11 cellular contexts compared by ENCODE assay signal in the genomic region with DNA sequence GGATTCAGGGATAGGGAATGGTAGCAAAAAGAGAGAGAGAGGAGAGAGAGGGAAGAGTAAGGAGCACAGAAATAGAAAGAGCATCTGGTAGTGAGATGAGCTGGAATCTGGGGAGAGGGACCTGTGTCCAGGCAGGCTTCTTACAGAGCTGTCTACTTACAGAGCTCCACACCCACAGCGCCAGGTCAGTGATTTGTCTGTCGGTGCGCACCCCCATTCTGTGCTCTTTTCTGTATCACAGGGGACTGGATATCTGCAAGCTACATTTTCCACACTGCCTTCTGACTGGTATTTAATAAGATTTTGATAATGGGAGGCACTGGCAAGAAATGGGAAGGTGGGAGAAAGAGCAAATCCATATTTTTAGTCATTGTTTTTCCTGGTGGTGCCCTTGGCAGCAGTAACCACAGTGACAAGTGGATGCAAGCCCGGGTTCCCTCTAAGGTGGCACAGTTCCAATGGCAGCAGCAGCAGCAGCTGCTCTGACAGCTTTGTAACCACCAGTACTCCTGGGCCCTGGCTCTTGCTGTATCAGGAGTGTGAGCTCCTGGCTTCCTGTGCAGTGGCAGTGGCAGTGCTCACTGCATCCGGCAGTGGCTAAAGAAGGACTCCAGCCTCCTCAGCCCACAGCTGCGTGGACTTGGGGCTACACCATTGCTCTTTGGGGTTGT.
DNase-seq lines count a peak whose midpoint lies in the region; ATAC-seq and TF ChIP-seq lines count a peak whose summit lies in the region.
"Had no signal": no experiment of that assay in that cellular context is flagged by ENCODE, and none has a peak within 500 bp of the region (broad histone marks: within the 10 kb centered on the region; RNA-seq: fewer than 3 reads in every experiment).

No MANE protein-coding gene starts in this region.

- POLR2A ChIA-PET in A673 (lab: Charles Lee; ENCODE audit: low non-redundant PET), result no interaction called here

- H3K27me3 ChIP-seq in A673 (replicated peaks; ENCODE audit: insufficient read depth, low read depth, low read length, poor library complexity) (no peaks in the 10 kb centered on the region), adipocyte (replicated peaks; ENCODE audit: control insufficient read depth, insufficient read depth, low read length) (no peaks in the 10 kb centered on the region), right cardiac atrium (ENCODE audit: control insufficient read depth, insufficient read depth) (no peaks in the 10 kb centered on the region)

- no peak for TF ChIP-seq CTCF in A673 (conservative IDR thresholded peaks at IDR 0.05; ENCODE audit: low read depth, low read length)

- H3K4me1 ChIP-seq in A673 (ENCODE audit: insufficient read depth, low read length, poor library complexity, severe bottlenecking) (peaks cover 40% of the 10 kb centered on the region), adipocyte (ENCODE audit: control insufficient read depth, insufficient read depth, low read length) (peaks cover 20% of the 10 kb centered on the region), right cardiac atrium (ENCODE audit: control insufficient read depth, insufficient read depth, low read length) (no peaks in the 10 kb centered on the region)
- H3K4me1 ChIP-seq: HAP-1 had no signal

- ATAC-seq in right cardiac atrium (peak; percentile 93), GM18511 (IDR thresholded peaks at IDR 0.05; ENCODE audit: unreplicated experiment) (no peak), HG02938 (IDR thresholded peaks at IDR 0.05; ENCODE audit: unreplicated experiment) (no peak)

- no TSS peak for BruUV-seq in A673 (replicated peaks; lab: Mats Ljungman, UMichigan)

- CTCF ChIA-PET in A673 (lab: Charles Lee), result no interaction called here

- WGBS in right cardiac atrium, result 51% methylated on average over 6 of the region's 6 CpGs

- DNase-seq in A673 (ENCODE audit: low spot score) (peak; percentile 57), NCI-H1105 (lab: John Stamatoyannopoulos, UW) (peak; percentile 85), adipocyte (ENCODE audit: low read depth) (peak; percentile 22), right cardiac atrium (peak; percentile 32 to 76 (median 75)), kidney glomerular epithelial cell (lab: John Stamatoyannopoulos, UW) (no peak), GOT3 (lab: John Stamatoyannopoulos, UW) (no peak)
- DNase-seq: activated CD4-positive, CD25-positive, alpha-beta regulatory T cell treated with anti-CD3 and anti-CD28 coated beads, Interleukin-2, amount 50 U/mL, for 72 hours; activated naive CD8-positive, alpha-beta T cell treated with anti-CD3 and anti-CD28 coated beads for 36 hours had no signal

- no peaks in the 10 kb centered on the region for H3K36me3 ChIP-seq in A673 (ENCODE audit: insufficient read depth, low read length, poor library complexity, severe bottlenecking)
- H3K36me3 ChIP-seq in adipocyte (ENCODE audit: control insufficient read depth, insufficient read depth, low read length, severe bottlenecking), result peaks cover 11% of the 10 kb centered on the region
- H3K36me3 ChIP-seq: HAP-1 had no signal

- H3K27ac ChIP-seq in A673 (ENCODE audit: low read depth, low read length, poor library complexity, severe bottlenecking) (no peak overlapping the region), right cardiac atrium (ENCODE audit: low read length) (peak overlapping the region; percentile 72)

- H3K4me3 ChIP-seq in A673 (ENCODE audit: low read depth, low read length, poor library complexity, severe bottlenecking) (no peak overlapping the region), adipocyte (ENCODE audit: low read length) (no peak overlapping the region), right cardiac atrium (ENCODE audit: low read length) (no peak overlapping the region)
- H3K4me3 ChIP-seq: HAP-1 had no signal

- H3K9me3 ChIP-seq in A673 (ENCODE audit: low read depth, low read length, poor library complexity, severe bottlenecking) (no peaks in the 10 kb centered on the region), adipocyte (ENCODE audit: control insufficient read depth, low read length) (no peaks in the 10 kb centered on the region), right cardiac atrium (ENCODE audit: control insufficient read depth, low read length) (no peaks in the 10 kb centered on the region)
- H3K9me3 ChIP-seq: HAP-1 had no signal

- intact Hi-C loops in A673 (cut with micrococcal nuclease; ENCODE audit: unreplicated experiment), result no loop called here
- intact Hi-C loops in right cardiac atrium (cut with DNase I), result no loop called here

- no peak overlapping the region for H3K9ac ChIP-seq in adipocyte (ENCODE audit: low read length)

Comparison
In these comparisons a context has a peak if more than half of its experiments do, and no peak if none do; other contexts are left out.
1. DNase-seq: peak in A673 (single experiment), NCI-H1105 (single experiment), adipocyte (single experiment) and right cardiac atrium (3 of 3); none in kidney glomerular epithelial cell (single experiment) and GOT3 (single experiment).
2. ATAC-seq: peak in right cardiac atrium (2 of 2); none in GM18511 (single experiment) and HG02938 (single experiment).